Comparison of ENCODE assay signal across 23 cellular contexts in genomic region chrX:2334237-2334636, GRCh38.
DNase-seq lines count a peak whose midpoint lies in the region; ATAC-seq, FAIRE-seq and TF ChIP-seq lines count a peak whose summit lies in the region.
"Had no signal": no experiment of that assay in that cellular context is flagged by ENCODE, and none has a peak within 500 bp of the region (broad histone marks: within the 10 kb centered on the region; RNA-seq: fewer than 3 reads in every experiment).

No MANE protein-coding gene starts in this region.

- peak overlapping the region; percentile 40 for H3K4me2 ChIP-seq in HCT116 (ENCODE audit: low read length)
- H3K4me2 ChIP-seq in fibroblast of lung (ENCODE audit: extremely low read depth, insufficient read depth, low read length): no peak overlapping the region
- H3K4me2 ChIP-seq: KMS-11 had no signal

- H3K27ac ChIP-seq in HCT116 (ENCODE audit: low read depth, low read length) (no peak overlapping the region), fibroblast of lung (ENCODE audit: insufficient read depth, low read length) (no peak overlapping the region)
- H3K27ac ChIP-seq: HL-60, KMS-11 had no signal

- CTCF ChIA-PET in HCT116 (lab: Charles Lee): no interaction called here
- CTCF ChIA-PET in HEK293T (lab: Yijun Ruan, JAX): no interaction called here

- H3K9me3 ChIP-seq in HCT116 (ENCODE audit: control insufficient read depth in 1 of 2, insufficient read depth in 1 of 2, low read depth in 1 of 2, low read length in 2 of 2): no peaks in the 10 kb centered on the region
- H3K9me3 ChIP-seq in fibroblast of lung (ENCODE audit: control insufficient read depth, insufficient read depth, low read depth, low read length): no peaks in the 10 kb centered on the region
- H3K9me3 ChIP-seq: BE2C had no signal

- no peaks in the 10 kb centered on the region for H3K9me2 ChIP-seq in HCT116 (ENCODE audit: insufficient read depth)

- TF ChIP-seq POLR2A in HCT116 (IDR thresholded peaks at IDR 0.05; ENCODE audit: borderline replicate concordance, extremely low read depth, insufficient read depth, insufficient read length): no peak

- ATAC-seq in HCT116: peak; percentile 63
- ATAC-seq in GM21737 (IDR thresholded peaks at IDR 0.05; ENCODE audit: unreplicated experiment): no peak
- ATAC-seq in HG03521 (IDR thresholded peaks at IDR 0.05; ENCODE audit: unreplicated experiment): no peak
- ATAC-seq: T-helper 17 cell had no signal

- no peaks in the 10 kb centered on the region for H3K36me3 ChIP-seq in HCT116 (ENCODE audit: control insufficient read depth in 1 of 2, insufficient read depth in 2 of 2, low read length in 2 of 2)
- no peaks in the 10 kb centered on the region for H3K36me3 ChIP-seq in fibroblast of lung (ENCODE audit: control insufficient read depth, insufficient read depth, low read length)
- H3K36me3 ChIP-seq: BE2C had no signal

- H3K79me2 ChIP-seq in HCT116 (ENCODE audit: insufficient read depth, low read length): no peaks in the 10 kb centered on the region
- no peaks in the 10 kb centered on the region for H3K79me2 ChIP-seq in fibroblast of lung (ENCODE audit: control insufficient read depth, insufficient read depth, low read length)

- H4K20me1 ChIP-seq in HCT116 (ENCODE audit: insufficient read depth): no peaks in the 10 kb centered on the region
- no peaks in the 10 kb centered on the region for H4K20me1 ChIP-seq in fibroblast of lung (ENCODE audit: control insufficient read depth, extremely low read depth, insufficient read depth, low read length)

- RAD21 ChIA-PET in HCT116 (lab: Charles Lee; ENCODE audit: low non-redundant PET in 1 of 2, low total read pairs in 2 of 2, uncharacterized antibody in 2 of 2, unreplicated experiment in 2 of 2): no interaction called here

- TF ChIP-seq CTCF in HCT116 (IDR thresholded peaks at IDR 0.05 in 2 of 3, conservative IDR thresholded peaks at IDR 0.05 in 1 of 3; ENCODE audit: borderline replicate concordance in 1 of 3, insufficient read depth in 1 of 3, low read depth in 2 of 3, low read length in 2 of 3): no peak
- no peak for TF ChIP-seq CTCF in fibroblast of lung (conservative IDR thresholded peaks at IDR 0.05 in 1 of 2, IDR thresholded peaks at IDR 0.05 in 1 of 2; ENCODE audit: low read depth in 1 of 2, low read length in 2 of 2)

- H3K27me3 ChIP-seq in HCT116 (ENCODE audit: insufficient read depth, low read length) (no peaks in the 10 kb centered on the region), fibroblast of lung (ENCODE audit: control insufficient read depth, insufficient read depth, low read length) (no peaks in the 10 kb centered on the region)
- H3K27me3 ChIP-seq: BE2C had no signal

- FAIRE-seq in RCC 7860 (lab: Jason Lieb, UNC): no peak
- FAIRE-seq: GM12891 had no signal

- DNase-seq in Daoy (ENCODE audit: low read depth) (peak; percentile 26), HCT116 (ENCODE audit: low read depth, low spot score) (no peak), RCC 7860 (ENCODE audit: low spot score) (peak; percentile 19), fibroblast of lung (ENCODE audit: low read depth in 2 of 2) (peak; percentile 9 to 44), NCI-H187 treated with DMSO at 0.1 percent for 48 hours (lab: John Stamatoyannopoulos, UW) (no peak), HEK293T (ENCODE audit: extremely low spot score) (no peak)
- DNase-seq: BE2C; GF-D8; NCI-H1092 treated with DMSO at 0.1 percent for 48 hours; NCI-H1436; NCI-H1930; NCI-H2107; NCI-H446; NCI-H524 treated with DMSO at 0.1 percent for 48 hours; NCI-H774; NK-92 treated with Interleukin-12 subunit alpha and Interleukin-12 subunit beta, amount 100 ng/mL, for 24 hours; SHP77 treated with DMSO at 0.1 percent for 48 hours; T-helper 17 cell had no signal

- H3K4me3 ChIP-seq in HCT116 (replicated peaks in 1 of 2; ENCODE audit: low read depth in 1 of 2, low read length in 2 of 2) (no peak overlapping the region), fibroblast of lung (replicated peaks in 1 of 4; ENCODE audit: control extremely low read depth in 1 of 4, insufficient read depth in 1 of 4, low read depth in 3 of 4, low read length in 4 of 4) (no peak overlapping the region)

- H2AFZ ChIP-seq in HCT116 (ENCODE audit: low read depth, low read length, poor library complexity, severe bottlenecking) (no peak overlapping the region), fibroblast of lung (ENCODE audit: low read length) (no peak overlapping the region)

- intact Hi-C loops in HCT116 (cut with micrococcal nuclease): no loop called here

- no TSS peak for BruUV-seq in HCT116 (replicated peaks; lab: Mats Ljungman, UMichigan)

- TF ChIP-seq RAD21 in HCT116 (IDR thresholded peaks at IDR 0.05; ENCODE audit: low read depth): no peak

- H3K9ac ChIP-seq in HCT116 (ENCODE audit: low read length) (no peak overlapping the region), fibroblast of lung (ENCODE audit: insufficient read depth, low read length) (no peak overlapping the region)
- H3K9ac ChIP-seq: KMS-11 had no signal

- H3K4me1 ChIP-seq in HCT116 (ENCODE audit: control insufficient read depth in 1 of 2, insufficient read depth in 2 of 2, low read length in 2 of 2) (peaks cover 0 to 10% of the 10 kb centered on the region in 2 experiments; a peak in 2 of 4 replicates), fibroblast of lung (ENCODE audit: control insufficient read depth, extremely low read depth, insufficient read depth, low read length) (no peaks in the 10 kb centered on the region)
- H3K4me1 ChIP-seq: BE2C had no signal

- POLR2A ChIA-PET in HCT116 (lab: Charles Lee) (no interaction called here), HEK293T (lab: Yijun Ruan, JAX) (no interaction called here)

TF ChIP-seq in HCT116, 20 proteins besides CTCF, POLR2A, EP300 and RAD21:
- TF ChIP-seq SRF (IDR thresholded peaks at IDR 0.05; ENCODE audit: low read depth) (no peak), TCF7L2 (IDR thresholded peaks at IDR 0.05; ENCODE audit: borderline replicate concordance, extremely low read depth, insufficient read depth, insufficient read length) (no peak), MAX (IDR thresholded peaks at IDR 0.05) (no peak), ELF1 (IDR thresholded peaks at IDR 0.05; ENCODE audit: borderline replicate concordance, low read depth) (no peak), ZFX (IDR thresholded peaks at IDR 0.05) (no peak)

TF ChIP-seq in HEK293T, 16 proteins besides CTCF, POLR2A, EP300 and RAD21:
- TF ChIP-seq FOXK2 (IDR thresholded peaks at IDR 0.05) (no peak), ZNF384 (IDR thresholded peaks at IDR 0.05) (no peak), TARDBP (IDR thresholded peaks at IDR 0.05) (no peak), BHLHE40 (IDR thresholded peaks at IDR 0.05; ENCODE audit: borderline replicate concordance) (no peak), HDGF (IDR thresholded peaks at IDR 0.05; ENCODE audit: borderline replicate concordance) (no peak), ELF4 (IDR thresholded peaks at IDR 0.05) (no peak), L3MBTL2 (conservative IDR thresholded peaks at IDR 0.05) (no peak), PKNOX1 (IDR thresholded peaks at IDR 0.05) (no peak), ARNT (IDR thresholded peaks at IDR 0.05) (no peak), SP1 (IDR thresholded peaks at IDR 0.05) (no peak), NFRKB (IDR thresholded peaks at IDR 0.05) (no peak), CTBP1 (IDR thresholded peaks at IDR 0.05; ENCODE audit: borderline replicate concordance) (no peak)

Comparison
In these comparisons a context has a peak if more than half of its experiments do, and no peak if none do; other contexts are left out.
1. DNase-seq: peak in Daoy (single experiment), RCC 7860 (single experiment) and fibroblast of lung (2 of 2); none in HCT116 (single experiment), NCI-H187 treated with DMSO at 0.1 percent for 48 hours (single experiment) and HEK293T (single experiment).